In genomic region chr10:43105119-43105792, GRCh38 we compare ENCODE assay signal across 8 cellular contexts. TPM values are rescaled to one million over a fixed set of nuclear protein-coding genes. Genes with fewer than 3 reads are reported as not detected.
DNase-seq lines count a peak whose midpoint lies in the region; ATAC-seq and TF ChIP-seq lines count a peak whose summit lies in the region.

No MANE protein-coding gene starts in this region.

- peaks cover 6% of the 10 kb centered on the region for H3K36me3 Mint-ChIP-seq in Caco-2 (ENCODE audit: insufficient read depth, unreplicated experiment)
- no peaks in the 10 kb centered on the region for H3K36me3 Mint-ChIP-seq in activated T-helper 17 cell treated with anti-CD3 and anti-CD28 coated beads, Interleukin-2, amount 50 U/mL, for 72 hours (ENCODE audit: low read depth)
- no peaks in the 10 kb centered on the region for H3K36me3 Mint-ChIP-seq in natural killer cell treated with Interleukin-12 subunit alpha and Interleukin-12 subunit beta and Interleukin-15 and Interleukin-18, amount 100 ng/mL, for 72 hours
- no peaks in the 10 kb centered on the region for H3K36me3 Mint-ChIP-seq in stimulated activated memory B cell treated with anti-CD40 and anti-IgM and Interleukin-4, amounts not matched to agents 10 μg/mL and 1 μg/mL and 100 μg/mL, for 72 hours

- no peaks in the 10 kb centered on the region for H3K4me1 ChIP-seq in Caco-2

- BruUV-seq in Caco-2 (replicated peaks; lab: Mats Ljungman, UMichigan) = no TSS peak

- peak overlapping the region; percentile 68 for H3K4me3 Mint-ChIP-seq in Caco-2 (ENCODE audit: unreplicated experiment)
- H3K4me3 Mint-ChIP-seq in activated T-helper 17 cell treated with anti-CD3 and anti-CD28 coated beads, Interleukin-2, amount 50 U/mL, for 72 hours = peak overlapping the region; percentile 75
- peak overlapping the region; percentile 67 for H3K4me3 Mint-ChIP-seq in natural killer cell treated with Interleukin-12 subunit alpha and Interleukin-12 subunit beta and Interleukin-15 and Interleukin-18, amount 100 ng/mL, for 72 hours
- H3K4me3 Mint-ChIP-seq in stimulated activated memory B cell treated with anti-CD40 and anti-IgM and Interleukin-4, amounts not matched to agents 10 μg/mL and 1 μg/mL and 100 μg/mL, for 72 hours = peak overlapping the region; percentile 80

- no peaks in the 10 kb centered on the region for H3K36me3 ChIP-seq in Caco-2 (ENCODE audit: control insufficient read depth, insufficient read depth, low read length)

- H3K9me3 Mint-ChIP-seq in Caco-2 (ENCODE audit: unreplicated experiment) = no peaks in the 10 kb centered on the region
- no peaks in the 10 kb centered on the region for H3K9me3 Mint-ChIP-seq in activated T-helper 17 cell treated with anti-CD3 and anti-CD28 coated beads, Interleukin-2, amount 50 U/mL, for 72 hours
- no peaks in the 10 kb centered on the region for H3K9me3 Mint-ChIP-seq in natural killer cell treated with Interleukin-12 subunit alpha and Interleukin-12 subunit beta and Interleukin-15 and Interleukin-18, amount 100 ng/mL, for 72 hours
- no peaks in the 10 kb centered on the region for H3K9me3 Mint-ChIP-seq in stimulated activated memory B cell treated with anti-CD40 and anti-IgM and Interleukin-4, amounts not matched to agents 10 μg/mL and 1 μg/mL and 100 μg/mL, for 72 hours

- no peaks in the 10 kb centered on the region for H3K9me3 ChIP-seq in Caco-2

- DNase-seq in Caco-2 (peak; percentile 80 to 91), HL-60 (ENCODE audit: low read depth in 1 of 2, low spot score in 1 of 2) (peak; percentile 55 to 66), RKO (ENCODE audit: low spot score) (peak; percentile 76), fibroblast of the aortic adventitia (ENCODE audit: low read depth) (peak; percentile 61)
- peak; percentile 85 for DNase-seq in natural killer cell treated with Interleukin-12 subunit alpha and Interleukin-12 subunit beta and Interleukin-15 and Interleukin-18, amount 100 ng/mL, for 72 hours (ENCODE audit: low spot score)

- H3K27ac ChIP-seq in HL-60 (replicated peaks) = peak overlapping the region; percentile 59

- H3K27me3 Mint-ChIP-seq in Caco-2 (ENCODE audit: insufficient read depth, unreplicated experiment) = peaks cover 18% of the 10 kb centered on the region
- H3K27me3 Mint-ChIP-seq in activated T-helper 17 cell treated with anti-CD3 and anti-CD28 coated beads, Interleukin-2, amount 50 U/mL, for 72 hours = peaks cover 15% of the 10 kb centered on the region
- peaks cover 11 to 16% of the 10 kb centered on the region in 2 donors for H3K27me3 Mint-ChIP-seq in natural killer cell treated with Interleukin-12 subunit alpha and Interleukin-12 subunit beta and Interleukin-15 and Interleukin-18, amount 100 ng/mL, for 72 hours
- peaks cover 29% of the 10 kb centered on the region for H3K27me3 Mint-ChIP-seq in stimulated activated memory B cell treated with anti-CD40 and anti-IgM and Interleukin-4, amounts not matched to agents 10 μg/mL and 1 μg/mL and 100 μg/mL, for 72 hours

- H3K4me1 Mint-ChIP-seq in Caco-2 (ENCODE audit: low read depth, unreplicated experiment) = no peaks in the 10 kb centered on the region
- peaks cover 8% of the 10 kb centered on the region for H3K4me1 Mint-ChIP-seq in activated T-helper 17 cell treated with anti-CD3 and anti-CD28 coated beads, Interleukin-2, amount 50 U/mL, for 72 hours
- H3K4me1 Mint-ChIP-seq in natural killer cell treated with Interleukin-12 subunit alpha and Interleukin-12 subunit beta and Interleukin-15 and Interleukin-18, amount 100 ng/mL, for 72 hours (ENCODE audit: low read depth in 2 of 2) = peaks cover 0 to 9% of the 10 kb centered on the region in 2 donors
- peaks cover 24% of the 10 kb centered on the region for H3K4me1 Mint-ChIP-seq in stimulated activated memory B cell treated with anti-CD40 and anti-IgM and Interleukin-4, amounts not matched to agents 10 μg/mL and 1 μg/mL and 100 μg/mL, for 72 hours

- POLR2A ChIA-PET in Caco-2 (lab: Charles Lee) = no interaction called here

- H3K27ac Mint-ChIP-seq in Caco-2 (ENCODE audit: unreplicated experiment) = no peak overlapping the region
- no peak overlapping the region for H3K27ac Mint-ChIP-seq in activated T-helper 17 cell treated with anti-CD3 and anti-CD28 coated beads, Interleukin-2, amount 50 U/mL, for 72 hours
- H3K27ac Mint-ChIP-seq in natural killer cell treated with Interleukin-12 subunit alpha and Interleukin-12 subunit beta and Interleukin-15 and Interleukin-18, amount 100 ng/mL, for 72 hours = no peak overlapping the region
- peak overlapping the region; percentile 77 for H3K27ac Mint-ChIP-seq in stimulated activated memory B cell treated with anti-CD40 and anti-IgM and Interleukin-4, amounts not matched to agents 10 μg/mL and 1 μg/mL and 100 μg/mL, for 72 hours

- peaks cover 3% of the 10 kb centered on the region for H3K27me3 ChIP-seq in Caco-2 (replicated peaks; ENCODE audit: control insufficient read depth, insufficient read depth, low read length)
- H3K27me3 ChIP-seq in HL-60 (ENCODE audit: insufficient read depth, poor library complexity, severe bottlenecking) = no peaks in the 10 kb centered on the region

- ATAC-seq in GM19468 (IDR thresholded peaks at IDR 0.05; ENCODE audit: extremely low read depth, unreplicated experiment) = peak; percentile 69
- ATAC-seq in activated T-helper 17 cell treated with anti-CD3 and anti-CD28 coated beads, Interleukin-2, amount 50 U/mL, for 72 hours (replicated peaks) = peak; percentile 91
- ATAC-seq in natural killer cell treated with Interleukin-12 subunit alpha and Interleukin-12 subunit beta and Interleukin-15 and Interleukin-18, amount 100 ng/mL, for 72 hours = peak; percentile 92 to 95
- peak; percentile 88 for ATAC-seq in stimulated activated memory B cell treated with anti-CD40 and anti-IgM and Interleukin-4, amounts not matched to agents 10 μg/mL and 1 μg/mL and 100 μg/mL, for 72 hours

- intact Hi-C loops in Caco-2 (cut with micrococcal nuclease; ENCODE audit: unreplicated experiment) = loop anchor here (1.0 to 10.0 kb wide), 4 partner anchors 130 to 357 kb away; no protein-coding TSS in a partner anchor

- CTCF ChIA-PET in Caco-2 (lab: Charles Lee) = interaction anchor here (0.8 kb wide), 1 partner anchor 646 kb away, joined by 3 read pairs; no protein-coding TSS in a partner anchor

- peak overlapping the region; percentile 48 for H3K4me3 ChIP-seq in Caco-2 (ENCODE audit: low read depth, low read length)
- H3K4me3 ChIP-seq in HL-60 (replicated peaks; ENCODE audit: insufficient read depth, low read length) = peak overlapping the region; percentile 43
- peak overlapping the region; percentile 64 for H3K4me3 ChIP-seq in fibroblast of the aortic adventitia (ENCODE audit: low read depth, low read length)

- TF ChIP-seq CTCF in Caco-2 (IDR thresholded peaks at IDR 0.05; ENCODE audit: insufficient read depth in 1 of 2, low read depth in 1 of 2, low read length in 1 of 2, severe bottlenecking in 1 of 2, unreplicated experiment in 1 of 2) (peak; percentile 99), HL-60 (IDR thresholded peaks at IDR 0.05; ENCODE audit: insufficient read depth, low read length) (peak; percentile 92), fibroblast of the aortic adventitia (IDR thresholded peaks at IDR 0.05; ENCODE audit: insufficient read depth, low read length) (peak; percentile 87)

RNA-seq across cellular contexts. Expression of gene RET, which starts 28.4 kb away (rescaled TPM):
- not detected in 2 replicates for total RNA-seq in Caco-2 (2022)
- under 1 TPM in 1 of 2 donors, not detected in 1; 0.24 TPM for total RNA-seq in activated T-helper 17 cell treated with anti-CD3 and anti-CD28 coated beads, Interleukin-2, amount 50 U/mL, for 72 hours
- 0.08 and 0.27 TPM in 2 replicates for total RNA-seq in fibroblast of the aortic adventitia (ENCODE audit: low replicate concordance)
- total RNA-seq in natural killer cell treated with Interleukin-12 subunit alpha and Interleukin-12 subunit beta and Interleukin-15 and Interleukin-18, amount 100 ng/mL, for 72 hours = not detected

RNA-seq across cellular contexts. Expression of gene CSGALNACT2, which starts 33.0 kb away (rescaled TPM):
- total RNA-seq in Caco-2 (2022) (5.0 and 6.4 TPM in 2 replicates), fibroblast of the aortic adventitia (ENCODE audit: low replicate concordance) (35.7 and 38.9 TPM in 2 replicates)
- total RNA-seq in activated T-helper 17 cell treated with anti-CD3 and anti-CD28 coated beads, Interleukin-2, amount 50 U/mL, for 72 hours = 10 to 100 TPM; 31.6 to 36.3 TPM
- total RNA-seq in natural killer cell treated with Interleukin-12 subunit alpha and Interleukin-12 subunit beta and Interleukin-15 and Interleukin-18, amount 100 ng/mL, for 72 hours = 10 to 100 TPM; 31.4 to 41.3 TPM

Comparison
In these comparisons a context has a peak if more than half of its experiments do, and no peak if none do; other contexts are left out.
1. Peak in every context shown above with its lines: DNase-seq, ATAC-seq, H3K4me3 ChIP-seq and H3K27ac ChIP-seq.